Comparison of ENCODE assay signal across 8 cellular contexts in genomic region chr5:158382473-158382872, GRCh38.
DNase-seq lines count a peak whose midpoint lies in the region; ATAC-seq and TF ChIP-seq lines count a peak whose summit lies in the region.

No MANE protein-coding gene starts in this region.

- H3K27ac Mint-ChIP-seq in activated T-cell treated with anti-CD3 and anti-CD28 coated beads, Interleukin-2, amount 50 U/mL, for 72 hours: no peak overlapping the region

- no peak for TF ChIP-seq CTCF in GM10248 (IDR thresholded peaks at IDR 0.05; ENCODE audit: control extremely low read depth, extremely low read depth, low read depth, missing control alignments)

- peak; percentile 95 for ATAC-seq in GM21576 (IDR thresholded peaks at IDR 0.05; ENCODE audit: unreplicated experiment)
- peak; percentile 91 to 95 for ATAC-seq in activated T-cell treated with anti-CD3 and anti-CD28 coated beads, Interleukin-2, amount 50 U/mL, for 72 hours (replicated peaks in 1 of 2)

- CTCF ChIA-PET in GM10248 (lab: Yijun Ruan, JAX): interaction anchor here (1.2 to 1.7 kb wide), 5 partner anchors 8 to 725 kb away, joined by 3 to 7 read pairs (median 5); no protein-coding TSS in a partner anchor

- H3K9me3 Mint-ChIP-seq in activated T-cell treated with anti-CD3 and anti-CD28 coated beads, Interleukin-2, amount 50 U/mL, for 72 hours: peaks cover 3 to 6% of the 10 kb centered on the region in 2 donors

- H3K4me1 Mint-ChIP-seq in activated T-cell treated with anti-CD3 and anti-CD28 coated beads, Interleukin-2, amount 50 U/mL, for 72 hours (ENCODE audit: low read depth): peaks cover 12% of the 10 kb centered on the region

- H3K36me3 Mint-ChIP-seq in activated T-cell treated with anti-CD3 and anti-CD28 coated beads, Interleukin-2, amount 50 U/mL, for 72 hours (ENCODE audit: insufficient read depth in 2 of 2): peaks cover 2 to 3% of the 10 kb centered on the region in 2 donors

- no peaks in the 10 kb centered on the region for H3K27me3 Mint-ChIP-seq in activated T-cell treated with anti-CD3 and anti-CD28 coated beads, Interleukin-2, amount 50 U/mL, for 72 hours (ENCODE audit: low read depth)

- POLR2A ChIA-PET in GM10248 (lab: Yijun Ruan, JAX): no interaction called here

- peak; percentile 35 for DNase-seq in GM10248 (ENCODE audit: extremely low spot score)
- peak; percentile 92 for DNase-seq in HPDE6-E6E7 (ENCODE audit: extremely low spot score)
- peak; percentile 39 to 59 for DNase-seq in activated T-cell treated with anti-CD3 and anti-CD28 coated beads, Interleukin-2, amount 50 U/mL, for 72 hours
- DNase-seq in hepatic stellate cell (ENCODE audit: low spot score): peak; percentile 75
- peak; percentile 30 to 45 for DNase-seq in stimulated activated CD8-positive, alpha-beta memory T cell treated with anti-CD3 and anti-CD28 coated beads, Interleukin-15, amount 100 ng/mL, for 48 hours (ENCODE audit: low read depth in 2 of 2)
- DNase-seq in NCI-H526 (lab: John Stamatoyannopoulos, UW): no peak
- no peak for DNase-seq in HuH-7.5 (ENCODE audit: low spot score)

- H3K4me3 Mint-ChIP-seq in activated T-cell treated with anti-CD3 and anti-CD28 coated beads, Interleukin-2, amount 50 U/mL, for 72 hours: peak overlapping the region in 1 of 2 donors; percentile 11

Comparison
In these comparisons a context has a peak if more than half of its experiments do, and no peak if none do; other contexts are left out.
1. DNase-seq: peak in GM10248 (single experiment), HPDE6-E6E7 (single experiment), activated T-cell treated with anti-CD3 and anti-CD28 coated beads, Interleukin-2, amount 50 U/mL, for 72 hours (2 of 2), hepatic stellate cell (single experiment) and stimulated activated CD8-positive, alpha-beta memory T cell treated with anti-CD3 and anti-CD28 coated beads, Interleukin-15, amount 100 ng/mL, for 48 hours (2 of 2); none in NCI-H526 (0 of 2) and HuH-7.5 (single experiment).